In the genomic region with DNA sequence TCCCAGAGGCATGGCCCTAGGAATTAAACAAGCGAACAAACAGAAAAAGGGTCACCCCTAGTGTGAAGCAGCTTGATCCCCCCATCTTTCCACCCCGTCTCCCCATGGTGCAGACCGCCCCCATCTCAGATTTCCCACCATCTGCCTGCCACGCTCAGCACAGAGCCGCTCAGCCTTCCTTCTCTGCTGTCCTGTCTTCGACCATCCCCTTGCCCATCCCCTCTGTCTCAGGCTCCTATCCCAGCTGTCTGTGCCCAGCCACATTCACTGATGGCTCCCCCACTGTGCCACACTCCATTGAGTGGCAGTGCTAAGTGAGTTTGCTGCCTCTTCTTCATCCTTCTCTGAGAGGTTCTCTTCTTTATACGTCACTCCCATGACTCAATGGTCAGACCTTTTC, we compare ENCODE assay signal across 1 cellular context.
TF ChIP-seq lines count a peak whose summit lies in the region.

No MANE protein-coding gene starts in this region.

TF ChIP-seq in WTC11, 78 proteins besides CTCF, POLR2A, EP300 and RAD21:
- TF ChIP-seq TCF7 (CRISPR knock-in tag; IDR thresholded peaks at IDR 0.05; ENCODE audit: low read depth) (no peak), ATF2 (CRISPR knock-in tag; IDR thresholded peaks at IDR 0.05; ENCODE audit: borderline replicate concordance, low read depth) (no peak), HMGA2 (CRISPR knock-in tag; IDR thresholded peaks at IDR 0.05) (no peak), ATF3 (CRISPR knock-in tag; conservative IDR thresholded peaks at IDR 0.05) (no peak), NFATC4 (CRISPR knock-in tag; IDR thresholded peaks at IDR 0.05) (no peak), ZNF416 (CRISPR knock-in tag; IDR thresholded peaks at IDR 0.05) (no peak), PRDM15 (CRISPR knock-in tag; IDR thresholded peaks at IDR 0.05) (no peak), RELA (CRISPR knock-in tag; IDR thresholded peaks at IDR 0.05; ENCODE audit: borderline replicate concordance) (no peak), E2F1 (CRISPR knock-in tag; IDR thresholded peaks at IDR 0.05) (no peak), SP1 (CRISPR knock-in tag; conservative IDR thresholded peaks at IDR 0.05) (no peak), CBFB (CRISPR knock-in tag; IDR thresholded peaks at IDR 0.05; ENCODE audit: low read depth) (no peak), NFE2L1 (CRISPR knock-in tag; IDR thresholded peaks at IDR 0.05) (no peak), EMX1 (CRISPR knock-in tag; IDR thresholded peaks at IDR 0.05) (no peak)
- TF ChIP-seq, protein P1, sequence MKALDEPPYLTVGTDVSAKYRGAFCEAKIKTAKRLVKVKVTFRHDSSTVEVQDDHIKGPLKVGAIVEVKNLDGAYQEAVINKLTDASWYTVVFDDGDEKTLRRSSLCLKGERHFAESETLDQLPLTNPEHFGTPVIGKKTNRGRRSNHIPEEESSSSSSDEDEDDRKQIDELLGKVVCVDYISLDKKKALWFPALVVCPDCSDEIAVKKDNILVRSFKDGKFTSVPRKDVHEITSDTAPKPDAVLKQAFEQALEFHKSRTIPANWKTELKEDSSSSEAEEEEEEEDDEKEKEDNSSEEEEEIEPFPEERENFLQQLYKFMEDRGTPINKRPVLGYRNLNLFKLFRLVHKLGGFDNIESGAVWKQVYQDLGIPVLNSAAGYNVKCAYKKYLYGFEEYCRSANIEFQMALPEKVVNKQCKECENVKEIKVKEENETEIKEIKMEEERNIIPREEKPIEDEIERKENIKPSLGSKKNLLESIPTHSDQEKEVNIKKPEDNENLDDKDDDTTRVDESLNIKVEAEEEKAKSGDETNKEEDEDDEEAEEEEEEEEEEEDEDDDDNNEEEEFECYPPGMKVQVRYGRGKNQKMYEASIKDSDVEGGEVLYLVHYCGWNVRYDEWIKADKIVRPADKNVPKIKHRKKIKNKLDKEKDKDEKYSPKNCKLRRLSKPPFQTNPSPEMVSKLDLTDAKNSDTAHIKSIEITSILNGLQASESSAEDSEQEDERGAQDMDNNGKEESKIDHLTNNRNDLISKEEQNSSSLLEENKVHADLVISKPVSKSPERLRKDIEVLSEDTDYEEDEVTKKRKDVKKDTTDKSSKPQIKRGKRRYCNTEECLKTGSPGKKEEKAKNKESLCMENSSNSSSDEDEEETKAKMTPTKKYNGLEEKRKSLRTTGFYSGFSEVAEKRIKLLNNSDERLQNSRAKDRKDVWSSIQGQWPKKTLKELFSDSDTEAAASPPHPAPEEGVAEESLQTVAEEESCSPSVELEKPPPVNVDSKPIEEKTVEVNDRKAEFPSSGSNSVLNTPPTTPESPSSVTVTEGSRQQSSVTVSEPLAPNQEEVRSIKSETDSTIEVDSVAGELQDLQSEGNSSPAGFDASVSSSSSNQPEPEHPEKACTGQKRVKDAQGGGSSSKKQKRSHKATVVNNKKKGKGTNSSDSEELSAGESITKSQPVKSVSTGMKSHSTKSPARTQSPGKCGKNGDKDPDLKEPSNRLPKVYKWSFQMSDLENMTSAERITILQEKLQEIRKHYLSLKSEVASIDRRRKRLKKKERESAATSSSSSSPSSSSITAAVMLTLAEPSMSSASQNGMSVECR (CRISPR knock-in tag; IDR thresholded peaks at IDR 0.05; ENCODE audit: borderline replicate concordance): no peak
- TF ChIP-seq, protein P2, sequence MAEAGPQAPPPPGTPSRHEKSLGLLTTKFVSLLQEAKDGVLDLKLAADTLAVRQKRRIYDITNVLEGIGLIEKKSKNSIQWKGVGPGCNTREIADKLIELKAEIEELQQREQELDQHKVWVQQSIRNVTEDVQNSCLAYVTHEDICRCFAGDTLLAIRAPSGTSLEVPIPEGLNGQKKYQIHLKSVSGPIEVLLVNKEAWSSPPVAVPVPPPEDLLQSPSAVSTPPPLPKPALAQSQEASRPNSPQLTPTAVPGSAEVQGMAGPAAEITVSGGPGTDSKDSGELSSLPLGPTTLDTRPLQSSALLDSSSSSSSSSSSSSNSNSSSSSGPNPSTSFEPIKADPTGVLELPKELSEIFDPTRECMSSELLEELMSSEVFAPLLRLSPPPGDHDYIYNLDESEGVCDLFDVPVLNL (CRISPR knock-in tag; IDR thresholded peaks at IDR 0.05; ENCODE audit: borderline replicate concordance, low read depth): no peak
